15 cellular contexts compared by ENCODE assay signal in genomic region chr16:81595676-81596292, GRCh38.
DNase-seq lines count a peak whose midpoint lies in the region; ATAC-seq and TF ChIP-seq lines count a peak whose summit lies in the region.
"Had no signal": no experiment of that assay in that cellular context is flagged by ENCODE, and none has a peak within 500 bp of the region (broad histone marks: within the 10 kb centered on the region; RNA-seq: fewer than 3 reads in every experiment).

No MANE protein-coding gene starts in this region.

- H3K4me1 Mint-ChIP-seq in CD8-positive, alpha-beta T cell (ENCODE audit: low read depth), result peaks cover 18% of the 10 kb centered on the region

- no peaks in the 10 kb centered on the region for H3K36me3 Mint-ChIP-seq in CD8-positive, alpha-beta T cell

- POLR2A ChIA-PET in CD8-positive, alpha-beta T cell (lab: Charles Lee), result no interaction called here

- intact Hi-C loops in CD8-positive, alpha-beta T cell (cut with DNase I, micrococcal nuclease), result no loop called here

- H3K9ac ChIP-seq in adipocyte (ENCODE audit: low read length), result no peak overlapping the region

- H3K9me3 ChIP-seq in CD8-positive, alpha-beta T cell (ENCODE audit: low read length), result no peaks in the 10 kb centered on the region
- no peaks in the 10 kb centered on the region for H3K9me3 ChIP-seq in adipocyte (ENCODE audit: control insufficient read depth, low read length)
- H3K9me3 ChIP-seq: BE2C, left lung had no signal

- no peak overlapping the region for H3K4me3 Mint-ChIP-seq in CD8-positive, alpha-beta T cell

- H3K9me3 Mint-ChIP-seq in CD8-positive, alpha-beta T cell, result no peaks in the 10 kb centered on the region

- H3K4me3 ChIP-seq in AG10803 (ENCODE audit: low read length), result no peak overlapping the region
- no peak overlapping the region for H3K4me3 ChIP-seq in CD8-positive, alpha-beta T cell (ENCODE audit: low read depth, low read length)
- no peak overlapping the region for H3K4me3 ChIP-seq in adipocyte (ENCODE audit: low read length)
- H3K4me3 ChIP-seq: left lung had no signal

- CTCF ChIA-PET in CD8-positive, alpha-beta T cell (lab: Charles Lee), result no interaction called here

- no peaks in the 10 kb centered on the region for H3K27me3 Mint-ChIP-seq in CD8-positive, alpha-beta T cell (ENCODE audit: low read depth)

- ATAC-seq in CD8-positive, alpha-beta T cell, result peak; percentile 17
- ATAC-seq: left lung had no signal

- H3K27ac Mint-ChIP-seq in CD8-positive, alpha-beta T cell, result peak overlapping the region; percentile 6

- H3K36me3 ChIP-seq in CD8-positive, alpha-beta T cell (ENCODE audit: insufficient read depth, low read length), result no peaks in the 10 kb centered on the region
- H3K36me3 ChIP-seq in adipocyte (ENCODE audit: control insufficient read depth, insufficient read depth, low read length, severe bottlenecking), result no peaks in the 10 kb centered on the region
- H3K36me3 ChIP-seq: BE2C, left lung had no signal

- peak; percentile 26 for DNase-seq in AG10803 (ENCODE audit: low read depth)
- DNase-seq in CD8-positive, alpha-beta T cell, result no peak
- peak; percentile 27 for DNase-seq in adipocyte (ENCODE audit: low read depth)
- peak; percentile 36 for DNase-seq in iris pigment epithelial cell (ENCODE audit: low read depth)
- no peak for DNase-seq in HuH-7 (ENCODE audit: low spot score)
- no peak for DNase-seq in occipital lobe (lab: John Stamatoyannopoulos, UW)
- DNase-seq in AML-193 (lab: John Stamatoyannopoulos, UW), result no peak
- DNase-seq: activated naive CD4-positive, alpha-beta T cell; BE2C; DMS153; left lung; NCI-H1105; NCI-H510A treated with DMSO at 0.1 percent for 48 hours; stimulated activated CD4-positive, alpha-beta T cell treated with anti-CD3 and anti-CD28 coated beads, Interleukin-2, amount 100 ng/mL, for 24 hours; substantia nigra had no signal

- no peak overlapping the region for H3K27ac ChIP-seq in CD8-positive, alpha-beta T cell (ENCODE audit: low read depth, low read length)
- H3K27ac ChIP-seq: left lung had no signal

- no peaks in the 10 kb centered on the region for H3K4me1 ChIP-seq in CD8-positive, alpha-beta T cell (ENCODE audit: insufficient read depth, low read length)
- peaks cover 13% of the 10 kb centered on the region for H3K4me1 ChIP-seq in adipocyte (ENCODE audit: control insufficient read depth, insufficient read depth, low read length)
- H3K4me1 ChIP-seq: BE2C had no signal

- TF ChIP-seq CTCF in AG10803 (conservative IDR thresholded peaks at IDR 0.05; ENCODE audit: low read length), result no peak
- no peak for TF ChIP-seq CTCF in CD8-positive, alpha-beta T cell (IDR thresholded peaks at IDR 0.05)

- no peaks in the 10 kb centered on the region for H3K27me3 ChIP-seq in CD8-positive, alpha-beta T cell (ENCODE audit: insufficient read depth, low read length)
- H3K27me3 ChIP-seq in adipocyte (replicated peaks; ENCODE audit: control insufficient read depth, insufficient read depth, low read length), result no peaks in the 10 kb centered on the region
- H3K27me3 ChIP-seq: BE2C, left lung had no signal

Comparison
In these comparisons a context has a peak if more than half of its experiments do, and no peak if none do; other contexts are left out.
1. DNase-seq: peak in AG10803 (single experiment), adipocyte (single experiment) and iris pigment epithelial cell (single experiment); none in CD8-positive, alpha-beta T cell (0 of 7), HuH-7 (single experiment), occipital lobe (single experiment) and AML-193 (0 of 2).